In genomic region chr12:118704517-118704916, GRCh38 we compare ENCODE assay signal across 2 cellular contexts.
A peak's percentile ranks its signal among the peaks of the same experiment; 100 is the strongest.
TF ChIP-seq lines count a peak whose summit lies in the region.

No MANE protein-coding gene starts in this region.

TF ChIP-seq in HepG2, 621 proteins besides CTCF, POLR2A, EP300 and RAD21:
- TF ChIP-seq STAG1 (CRISPR knock-in tag; IDR thresholded peaks at IDR 0.05) (peak; percentile 54), TEAD3 (CRISPR knock-in tag; optimal IDR thresholded peaks at IDR 0.05; ENCODE audit: borderline replicate concordance) (no peak)

TF ChIP-seq in K562, 482 proteins besides CTCF, POLR2A, EP300 and RAD21:
- TF ChIP-seq ZNF76 (CRISPR knock-in tag; IDR thresholded peaks at IDR 0.05; ENCODE audit: borderline replicate concordance) (no peak), ZNF217 (CRISPR knock-in tag; IDR thresholded peaks at IDR 0.05) (no peak), ZNF764 (CRISPR knock-in tag; IDR thresholded peaks at IDR 0.05; ENCODE audit: low read depth) (no peak), SRSF3 (IDR thresholded peaks at IDR 0.05; ENCODE audit: insufficient read depth, low read length) (no peak), SUPT5H (IDR thresholded peaks at IDR 0.05) (no peak), EWSR1 (IDR thresholded peaks at IDR 0.05; ENCODE audit: borderline replicate concordance, low read depth, partially characterized antibody) (no peak), ZNF212 (CRISPR knock-in tag; IDR thresholded peaks at IDR 0.05) (no peak), CBX8 (IDR thresholded peaks at IDR 0.05; ENCODE audit: borderline replicate concordance, extremely low read depth, low read depth, low read length, poor library complexity, severe bottlenecking) (no peak), ZNF75A (CRISPR knock-in tag; IDR thresholded peaks at IDR 0.05) (no peak), DMBX1 (CRISPR knock-in tag; IDR thresholded peaks at IDR 0.05; ENCODE audit: borderline replicate concordance) (no peak), ZNF124 (CRISPR knock-in tag; IDR thresholded peaks at IDR 0.05) (no peak)
